ENCODE assay signal across 26 cellular contexts in the genomic region with DNA sequence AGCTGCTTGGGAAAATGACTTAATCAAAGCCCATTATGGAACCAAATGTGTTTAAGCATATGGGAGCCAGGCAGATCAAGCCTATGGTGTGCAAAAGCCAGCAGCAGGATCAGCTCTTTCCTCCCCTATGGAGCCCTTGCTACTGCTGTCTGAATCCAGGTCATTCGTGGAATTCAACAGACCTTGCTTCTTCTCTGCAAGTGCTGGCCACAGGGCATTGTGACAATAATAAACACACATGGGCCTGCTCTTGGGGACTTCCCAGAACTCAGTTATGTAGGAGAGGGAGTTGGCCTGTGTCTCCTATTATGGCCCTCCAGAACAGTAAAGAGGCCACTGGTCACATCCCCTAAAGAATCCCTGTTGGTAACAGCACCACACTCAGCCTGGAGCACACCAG.
"Had no signal": no experiment of that assay in that cellular context is flagged by ENCODE, and none has a peak within 500 bp of the region (broad histone marks: within the 10 kb centered on the region; RNA-seq: fewer than 3 reads in every experiment).

No MANE protein-coding gene starts in this region.

- DNase-seq: activated CD8-positive, alpha-beta memory T cell treated with anti-CD3 and anti-CD28 coated beads, Interleukin-2, amount 50 U/mL, for 48 hours; activated naive CD4-positive, alpha-beta T cell; activated T-cell treated with anti-CD3 and anti-CD28 coated beads, Interleukin-2, amount 50 U/mL, for 4 hours; adrenal gland; colonic mucosa; erythroblast; foreskin fibroblast; kidney glomerular epithelial cell; naive thymus-derived CD4-positive, alpha-beta T cell; ovary; stimulated activated CD4-positive, alpha-beta T cell treated with anti-CD3 and anti-CD28 coated beads, Interleukin-12 subunit alpha, Interleukin-12 subunit beta, amount 100 ng/mL, for 4 hours; stimulated activated CD4-positive, alpha-beta T cell treated with anti-CD3 and anti-CD28 coated beads, Interleukin-4, amount 100 ng/mL, for 4 hours; stomach; T-cell; testis; trophoblast cell; WERI-Rb-1 had no signal

- H3K27ac Mint-ChIP-seq: activated naive CD8-positive, alpha-beta T cell; activated T-helper 2 cell treated with anti-CD3 and anti-CD28 coated beads, Interferon-gamma antibody, Interleukin-2, Interleukin-4, amounts not matched to agents 10 μg/mL and 5 μg/mL and 100 μg/mL, durations not matched to agents 14 hours and 24 hours and 36 hours; naive thymus-derived CD4-positive, alpha-beta T cell; T-cell; T-helper 2 cell treated with Interferon-gamma antibody and Interleukin-4, amounts not matched to agents 5 μg/mL and 100 μg/mL, for 36 hours had no signal

- H3K36me3 Mint-ChIP-seq: T-cell had no signal

- H3K4me3 Mint-ChIP-seq: activated naive CD8-positive, alpha-beta T cell; activated T-cell treated with anti-CD3 and anti-CD28 coated beads, Interleukin-2, amount 50 U/mL, for 4 hours; central memory CD8-positive, alpha-beta T cell; naive thymus-derived CD4-positive, alpha-beta T cell; T-cell; T-helper 2 cell treated with Interferon-gamma antibody and Interleukin-4, amounts not matched to agents 5 μg/mL and 100 μg/mL, for 36 hours had no signal

- H3K4me1 ChIP-seq: colonic mucosa, prostate gland, testis had no signal

- H3K27ac ChIP-seq: adrenal gland, colonic mucosa, hepatocyte, neutrophil, ovary, prostate gland, stomach, testis, vagina, WERI-Rb-1 had no signal

- H3K27me3 ChIP-seq: adrenal gland, colonic mucosa, hepatocyte, neutrophil, ovary, stomach, testis, vagina had no signal

- ATAC-seq: naive thymus-derived CD4-positive, alpha-beta T cell; T-cell had no signal

- H3K9me3 Mint-ChIP-seq: activated T-cell treated with anti-CD3 and anti-CD28 coated beads, Interleukin-2, amount 50 U/mL, for 4 hours; activated T-helper 2 cell treated with anti-CD3 and anti-CD28 coated beads, Interferon-gamma antibody, Interleukin-2, Interleukin-4, amounts not matched to agents 10 μg/mL and 5 μg/mL and 100 μg/mL, durations not matched to agents 14 hours and 24 hours and 36 hours; central memory CD8-positive, alpha-beta T cell; T-cell; T-helper 2 cell treated with Interferon-gamma antibody and Interleukin-4, amounts not matched to agents 5 μg/mL and 100 μg/mL, for 36 hours had no signal

- H3K36me3 ChIP-seq: adrenal gland, colonic mucosa, ovary, prostate gland, vagina had no signal

- H3K4me3 ChIP-seq: adrenal gland, colonic mucosa, hepatocyte, lung, ovary, prostate gland, stomach, testis, vagina had no signal

- H3K27me3 Mint-ChIP-seq: activated naive CD8-positive, alpha-beta T cell; central memory CD8-positive, alpha-beta T cell; naive thymus-derived CD4-positive, alpha-beta T cell; T-cell had no signal

- H3K9me3 ChIP-seq: adrenal gland, colonic mucosa, neutrophil, ovary, prostate gland, stomach, testis, vagina had no signal
